ENCODE assay signal across 29 cellular contexts in genomic region chrX:39661508-39661907, GRCh38.
"Had no signal": no experiment of that assay in that cellular context is flagged by ENCODE, and none has a peak within 500 bp of the region (broad histone marks: within the 10 kb centered on the region; RNA-seq: fewer than 3 reads in every experiment).

No MANE protein-coding gene starts in this region.

- H3K4me3 Mint-ChIP-seq: dendritic cell treated with granulocyte-macrophage colony-stimulating factor and Interleukin-4, amounts not matched to agents 40 ng/mL and 50 ng/mL, for 4 days; effector memory CD8-positive, alpha-beta T cell; endodermal cell had no signal

- H3K4me3 ChIP-seq: colonic mucosa, coronary artery, dorsolateral prefrontal cortex, esophagus muscularis mucosa, esophagus squamous epithelium, gastrocnemius medialis, gastroesophageal sphincter, heart left ventricle, heart right ventricle had no signal

- H3K9me3 Mint-ChIP-seq: dendritic cell treated with granulocyte-macrophage colony-stimulating factor and Interleukin-4, amounts not matched to agents 40 ng/mL and 50 ng/mL, for 4 days; effector memory CD8-positive, alpha-beta T cell had no signal

- ATAC-seq: effector memory CD8-positive, alpha-beta T cell; esophagus mucosa; foreskin keratinocyte; gastrocnemius medialis; gastroesophageal sphincter; heart left ventricle; heart right ventricle had no signal

- DNase-seq: colonic mucosa; cortex of kidney; dermis blood vessel endothelial cell; dorsolateral prefrontal cortex; effector CD4-positive, alpha-beta T cell; effector CD8-positive, alpha-beta T cell; effector memory CD4-positive, alpha-beta T cell; effector memory CD8-positive, alpha-beta T cell; endodermal cell; erythroblast; esophagus squamous epithelium; foreskin fibroblast; foreskin keratinocyte; foreskin melanocyte; gastrocnemius medialis; glutamatergic neuron; head of caudate nucleus; heart left ventricle; heart right ventricle had no signal

- H3K9me3 ChIP-seq: colonic mucosa, esophagus muscularis mucosa, esophagus squamous epithelium, gastrocnemius medialis, gastroesophageal sphincter, heart left ventricle, heart right ventricle had no signal

- H3K27ac Mint-ChIP-seq: dendritic cell treated with granulocyte-macrophage colony-stimulating factor and Interleukin-4, amounts not matched to agents 40 ng/mL and 50 ng/mL, for 4 days; effector memory CD8-positive, alpha-beta T cell; endodermal cell had no signal

- H3K4me1 ChIP-seq: colonic mucosa, esophagus muscularis mucosa, esophagus squamous epithelium, foreskin keratinocyte, gastrocnemius medialis, gastroesophageal sphincter, heart left ventricle, heart right ventricle had no signal

- H3K4me1 Mint-ChIP-seq: endodermal cell had no signal

- H3K27me3 ChIP-seq: colonic mucosa, esophagus muscularis mucosa, esophagus squamous epithelium, foreskin keratinocyte, gastrocnemius medialis, gastroesophageal sphincter had no signal

- H3K27ac ChIP-seq: colonic mucosa, coronary artery, dorsolateral prefrontal cortex, epithelial cell of prostate, esophagus muscularis mucosa, esophagus squamous epithelium, foreskin keratinocyte, gastrocnemius medialis, gastroesophageal sphincter, heart left ventricle, heart right ventricle had no signal

- FAIRE-seq: colon, endometrium, endothelial cell of umbilical vein, frontal cortex had no signal

- H3K27me3 Mint-ChIP-seq: dendritic cell treated with granulocyte-macrophage colony-stimulating factor and Interleukin-4, amounts not matched to agents 40 ng/mL and 50 ng/mL, for 4 days; effector memory CD8-positive, alpha-beta T cell had no signal

- H3K36me3 ChIP-seq: colonic mucosa, esophagus muscularis mucosa, esophagus squamous epithelium, gastrocnemius medialis, gastroesophageal sphincter, heart left ventricle, heart right ventricle had no signal
